Comparison of ENCODE assay signal across 8 cellular contexts in the genomic region with DNA sequence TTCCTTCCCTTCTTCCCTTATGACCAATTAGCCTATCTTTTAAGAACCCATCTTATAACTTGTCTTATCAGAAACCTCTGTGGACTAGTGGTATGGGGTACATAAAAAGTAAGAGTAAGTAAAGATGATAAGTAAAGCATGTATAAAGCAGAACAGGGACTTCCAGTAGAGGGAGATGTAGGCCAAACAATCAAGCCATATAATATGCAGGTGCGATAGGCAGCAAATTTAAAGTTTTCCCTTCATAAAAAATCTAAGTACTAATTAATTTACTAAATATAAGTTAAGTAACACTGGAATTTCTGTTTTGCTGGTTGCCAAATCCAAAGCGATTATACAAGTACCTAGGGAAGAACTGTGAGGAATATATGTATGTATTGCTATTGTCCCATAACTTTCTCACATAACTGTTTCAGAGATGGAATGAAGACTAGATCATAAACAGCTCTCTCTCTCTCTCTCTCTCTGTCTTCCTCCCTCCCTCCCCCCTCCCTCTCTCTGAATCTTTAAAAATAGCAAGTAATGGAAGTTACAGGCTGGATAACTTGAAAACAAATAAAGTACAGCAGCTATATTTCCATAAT. TPM values are rescaled to one million over a fixed set of nuclear protein-coding genes. Genes with fewer than 3 reads are reported as not detected.
DNase-seq lines count a peak whose midpoint lies in the region; ATAC-seq and TF ChIP-seq lines count a peak whose summit lies in the region.

No MANE protein-coding gene starts in this region.

- no peak overlapping the region for H3K18ac ChIP-seq in IMR-90 (ENCODE audit: low read depth, low read length)

- no peaks in the 10 kb centered on the region for H3K9me3 ChIP-seq in IMR-90 (ENCODE audit: control insufficient read depth, insufficient read depth, low read length)
- no peaks in the 10 kb centered on the region for H3K9me3 ChIP-seq in adipocyte (ENCODE audit: control insufficient read depth, low read length)

- TF ChIP-seq POLR2A in IMR-90 (IDR thresholded peaks at IDR 0.05; ENCODE audit: low read depth, low read length): no peak

- no peak overlapping the region for H4K8ac ChIP-seq in IMR-90 (ENCODE audit: low read depth in 2 of 2, low read length in 2 of 2)

- dilution Hi-C loops in IMR-90 (cut with HindIII; ENCODE audit: low sequenced_read_pairs, unreplicated experiment): no loop called here

- H3K23ac ChIP-seq in IMR-90 (ENCODE audit: low read depth, low read length): no peak overlapping the region

- POLR2A ChIA-PET in IMR-90 (lab: Charles Lee; ENCODE audit: unreplicated experiment): no interaction called here

- no peak overlapping the region for H3K14ac ChIP-seq in IMR-90 (replicated peaks; ENCODE audit: low read depth, low read length)

- ATAC-seq in IMR-90 (ENCODE audit: low read depth) (peak; percentile 80), HG03280 (IDR thresholded peaks at IDR 0.05; ENCODE audit: unreplicated experiment) (no peak)

- H3K4me3 ChIP-seq in IMR-90 (ENCODE audit: insufficient read depth, low read depth, low read length) (no peak overlapping the region), adipocyte (ENCODE audit: low read length) (no peak overlapping the region)

- WGBS in IMR-90 (ENCODE audit: extremely low coverage in 2 of 2, insufficient read length in 1 of 2), 2 experiments: no CpG with 5 or more reads among the region's 2 CpGs

- H3K36me3 ChIP-seq in IMR-90 (ENCODE audit: control insufficient read depth, insufficient read depth, low read length) (no peaks in the 10 kb centered on the region), adipocyte (ENCODE audit: control insufficient read depth, insufficient read depth, low read length, severe bottlenecking) (no peaks in the 10 kb centered on the region)

- no peaks in the 10 kb centered on the region; a peak in 1 of 4 replicates for H3K79me1 ChIP-seq in IMR-90 (ENCODE audit: low read depth in 1 of 2, low read length in 2 of 2)

- H3K27me3 ChIP-seq in IMR-90 (ENCODE audit: control insufficient read depth, insufficient read depth, low read length) (no peaks in the 10 kb centered on the region), adipocyte (replicated peaks; ENCODE audit: control insufficient read depth, insufficient read depth, low read length) (no peaks in the 10 kb centered on the region)

- no peak overlapping the region for H2BK120ac ChIP-seq in IMR-90 (ENCODE audit: low read depth, low read length)

- no peaks in the 10 kb centered on the region for H3K9me1 ChIP-seq in IMR-90 (ENCODE audit: insufficient read depth, low read length)

- no peak overlapping the region for H2BK20ac ChIP-seq in IMR-90 (ENCODE audit: low read depth, low read length)

- H3K56ac ChIP-seq in IMR-90 (ENCODE audit: extremely low read depth, insufficient read depth, low read length): no peak overlapping the region

- peak; percentile 39 for DNase-seq in SIG-M5 treated with dmso at 0.1 percent for 504 hours (lab: John Stamatoyannopoulos, UW; ENCODE audit: unreplicated experiment)
- DNase-seq in SIG-M5 (lab: John Stamatoyannopoulos, UW): no peak
- peak; percentile 54 for DNase-seq in IMR-90
- DNase-seq in adipocyte (ENCODE audit: low read depth): peak; percentile 58
- DNase-seq in midbrain (lab: John Stamatoyannopoulos, UW): peak; percentile 31
- no peak for DNase-seq in mucosa of gallbladder (ENCODE audit: low spot score)
- no peak for DNase-seq in KG1 (lab: John Stamatoyannopoulos, UW)

- H2AK5ac ChIP-seq in IMR-90 (ENCODE audit: low read depth, low read length): no peak overlapping the region

- no TSS peak for BruUV-seq in IMR-90 (replicated peaks; lab: Mats Ljungman, UMichigan)

- no peak overlapping the region for H2AFZ ChIP-seq in IMR-90 (replicated peaks; ENCODE audit: low read length, poor library complexity)

- no peak overlapping the region for H3K27ac ChIP-seq in IMR-90 (ENCODE audit: insufficient read depth, low read length)

- H3K4me2 ChIP-seq in IMR-90 (ENCODE audit: low read depth, low read length): no peak overlapping the region

- H3K9ac ChIP-seq in IMR-90 (ENCODE audit: low read depth, low read length) (no peak overlapping the region), adipocyte (ENCODE audit: low read length) (no peak overlapping the region)

- H4K91ac ChIP-seq in IMR-90 (ENCODE audit: insufficient read depth, low read depth, low read length): no peak overlapping the region

- H2BK5ac ChIP-seq in IMR-90 (ENCODE audit: low read depth, low read length, poor library complexity, severe bottlenecking): no peak overlapping the region

- TF ChIP-seq CTCF in IMR-90 (conservative IDR thresholded peaks at IDR 0.05; ENCODE audit: low read depth, low read length): peak; percentile 62

- H3K4ac ChIP-seq in IMR-90 (ENCODE audit: low read depth, low read length): no peak overlapping the region

- H4K5ac ChIP-seq in IMR-90 (ENCODE audit: low read depth, low read length): no peak overlapping the region

- in situ Hi-C loops in IMR-90 (cut with MboI; ENCODE audit: low sequenced_read_pairs): no loop called here

- H4K20me1 ChIP-seq in IMR-90 (ENCODE audit: insufficient read depth, low read length): no peaks in the 10 kb centered on the region

- H3K4me1 ChIP-seq in IMR-90 (ENCODE audit: control insufficient read depth, insufficient read depth, low read length): no peaks in the 10 kb centered on the region
- H3K4me1 ChIP-seq in adipocyte (ENCODE audit: control insufficient read depth, insufficient read depth, low read length): peaks cover 9% of the 10 kb centered on the region

- H2BK15ac ChIP-seq in IMR-90 (ENCODE audit: low read depth, low read length): no peak overlapping the region

- no peak overlapping the region for H2AK9ac ChIP-seq in IMR-90 (replicated peaks; ENCODE audit: low read depth, low read length, poor library complexity)

- peak; percentile 69 for TF ChIP-seq RAD21 in IMR-90 (IDR thresholded peaks at IDR 0.05; ENCODE audit: low read length)

- intact Hi-C loops in IMR-90 (cut with micrococcal nuclease): loop anchor here (1.0 to 5.0 kb wide), 2 partner anchors 143 to 244 kb away; no protein-coding TSS in a partner anchor

- CTCF ChIA-PET in IMR-90 (lab: Yijun Ruan, JAX): no interaction called here

TF ChIP-seq in IMR-90, 13 proteins besides CTCF, POLR2A, EP300 and RAD21:
- TF ChIP-seq MAFK (IDR thresholded peaks at IDR 0.05; ENCODE audit: low read depth, low read length) (no peak), SMC3 (IDR thresholded peaks at IDR 0.05; ENCODE audit: low read depth, low read length) (peak; percentile 40; the same call in 1 of the 2 replicates)

RNA-seq across cellular contexts. Expression of a gene that starts 25.7 kb away (rescaled TPM):
- total RNA-seq in IMR-90 (2012; rRNA removed) (3.0 and 5.8 TPM in 2 replicates), mucosa of gallbladder (14.0 TPM)
- polyA plus RNA-seq in IMR-90 (2012; rRNA removed): 2.6 TPM in 2 replicates
- 1.5 and 2.7 TPM in 2 replicates for polyA plus RNA-seq in IMR-90 (2012; cell fraction: cytosol; rRNA removed)
- 1.9 and 2.9 TPM in 2 replicates for polyA plus RNA-seq in IMR-90 (2012; cell fraction: nucleus; rRNA removed; ENCODE audit: low replicate concordance)

RNA-seq across cellular contexts. Expression of a gene that starts 25.8 kb away (rescaled TPM):
- total RNA-seq in IMR-90 (2012; rRNA removed) (8.4 and 27.2 TPM in 2 replicates), mucosa of gallbladder (19.4 TPM)
- polyA plus RNA-seq in IMR-90 (2012; rRNA removed): 14.8 and 17.4 TPM in 2 replicates
- 3.9 and 4.0 TPM in 2 replicates for polyA plus RNA-seq in IMR-90 (2012; cell fraction: cytosol; rRNA removed)
- polyA plus RNA-seq in IMR-90 (2012; cell fraction: nucleus; rRNA removed; ENCODE audit: low replicate concordance): 1.6 and 13.0 TPM in 2 replicates

Comparison
In these comparisons a context has a peak if more than half of its experiments do, and no peak if none do; other contexts are left out.
1. DNase-seq: peak in SIG-M5 treated with dmso at 0.1 percent for 504 hours (single experiment), IMR-90 (single experiment), adipocyte (single experiment) and midbrain (single experiment); none in SIG-M5 (single experiment), mucosa of gallbladder (single experiment) and KG1 (single experiment).